ENCODE assay signal across 1 cellular context in genomic region chr7:2606539-2606936, GRCh38.
TF ChIP-seq lines count a peak whose summit lies in the region.

No MANE protein-coding gene starts in this region.

TF ChIP-seq in H1, 55 proteins besides CTCF, POLR2A, EP300 and RAD21:
- TF ChIP-seq TBP (IDR thresholded peaks at IDR 0.05; ENCODE audit: low read depth, low read length) (no peak), CEBPB (IDR thresholded peaks at IDR 0.05; ENCODE audit: low read depth, low read length) (no peak), CBX5 (IDR thresholded peaks at IDR 0.05; ENCODE audit: low read depth, low read length) (no peak), TEAD4 (IDR thresholded peaks at IDR 0.05; ENCODE audit: low read depth, low read length) (no peak), RFX5 (IDR thresholded peaks at IDR 0.05; ENCODE audit: borderline replicate concordance, low read depth, low read length) (no peak), BRCA1 (IDR thresholded peaks at IDR 0.05; ENCODE audit: low read depth, low read length) (no peak), EZH2 (IDR thresholded peaks at IDR 0.05; ENCODE audit: low read depth, low read length, severe bottlenecking) (no peak), POLR2AphosphoS5 (IDR thresholded peaks at IDR 0.05; ENCODE audit: low read depth, low read length) (no peak), CTBP2 (IDR thresholded peaks at IDR 0.05; ENCODE audit: borderline replicate concordance, insufficient read depth, insufficient read length, low read length) (no peak)
